ENCODE assay signal across 8 cellular contexts in the genomic region with DNA sequence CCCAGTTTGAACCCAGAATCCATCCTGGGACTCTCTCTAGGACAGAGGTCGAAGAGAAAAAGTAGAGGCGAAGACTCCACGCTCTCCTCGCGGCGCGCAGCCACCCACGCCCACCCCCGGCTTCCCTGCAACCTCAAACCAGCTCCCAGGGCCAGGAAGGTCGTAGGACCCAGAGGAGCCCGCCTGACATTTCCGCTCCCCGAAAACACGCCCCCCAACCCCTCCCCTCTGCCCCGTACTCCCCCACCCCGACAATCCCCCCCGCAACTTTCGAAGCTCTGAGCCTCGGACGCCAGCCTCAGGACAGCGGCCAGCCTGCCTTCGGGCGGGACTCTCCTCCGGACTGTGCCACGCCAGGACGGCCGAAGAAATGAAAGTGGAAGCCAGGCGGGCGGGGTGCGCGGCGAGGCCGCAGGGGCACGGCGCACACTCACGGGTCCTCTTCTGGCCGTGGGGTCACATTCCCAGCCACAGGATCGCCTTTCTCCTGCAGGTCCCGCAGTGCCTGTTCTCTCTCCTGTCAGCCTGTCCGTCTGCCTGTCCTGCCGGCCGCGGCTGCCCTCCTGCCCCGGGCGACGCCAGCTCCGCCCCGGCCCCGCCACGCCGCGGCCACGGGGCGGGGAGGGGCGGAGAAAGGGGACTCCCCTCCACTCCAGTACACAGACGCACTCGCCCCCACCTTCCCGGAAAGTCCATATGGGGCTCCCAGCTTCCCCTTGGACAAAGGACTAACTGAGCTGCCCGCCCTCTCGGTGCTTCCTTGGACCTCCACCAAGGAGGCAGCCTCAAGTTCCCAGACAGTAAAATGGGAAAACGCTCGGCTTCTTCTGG. TPM values are rescaled to one million over a fixed set of nuclear protein-coding genes. Genes with fewer than 3 reads are reported as not detected.
A peak's percentile ranks its signal among the peaks of the same experiment; 100 is the strongest.
DNase-seq lines count a peak whose midpoint lies in the region; ATAC-seq and TF ChIP-seq lines count a peak whose summit lies in the region.

MOB3C (minus strand) TSS at position 535 of the 831 bp plus-strand sequence. CDS start 3,490 bp downstream, outside the sequence.

- H3K4me3 ChIP-seq in BLaER1 = peak within 1 kb of the TSS; percentile 85
- H3K4me3 ChIP-seq in left ventricle myocardium inferior = peak within 1 kb of the TSS; percentile 93
- H3K4me3 ChIP-seq in psoas muscle = peak within 1 kb of the TSS; percentile 87
- peak within 1 kb of the TSS; percentile 77 for H3K4me3 ChIP-seq in urinary bladder (ENCODE audit: low read depth, low read length)

- intact Hi-C loops in T-helper 1 cell treated with Interleukin-12 subunit alpha and Interleukin-12 subunit beta and Interleukin-4 antibody, amounts not matched to agents 30 ng/mL and 1 ng/mL, for 36 hours (cut with micrococcal nuclease) = loop anchor here (1.0 to 5.0 kb wide), 6 partner anchors 12 to 103 kb away; partner anchors contain the start of genes ATPAF1, EFCAB14 and MKNK1
- intact Hi-C loops in left ventricle myocardium inferior (cut with micrococcal nuclease) = no loop called here
- intact Hi-C loops in psoas muscle (cut with DNase I) = loop anchor here in 1 of 2 donors (5.0 kb wide), 1 partner anchor 51 kb away; the partner anchor contains the start of gene ATPAF1

- peak within 1 kb of the TSS; percentile 82 for H3K9ac ChIP-seq in BLaER1

- H3K36me3 ChIP-seq in BLaER1 (no peaks in the 10 kb centered on the region), left ventricle myocardium inferior (peaks cover 12% of the 10 kb centered on the region), psoas muscle (ENCODE audit: insufficient read depth in 1 of 2, low read depth in 1 of 2) (peaks cover 0 to 2% of the 10 kb centered on the region in 2 donors), urinary bladder (ENCODE audit: insufficient read depth) (no peaks in the 10 kb centered on the region)

- H3K9me3 ChIP-seq in BLaER1 = no peaks in the 10 kb centered on the region
- no peaks in the 10 kb centered on the region for H3K9me3 ChIP-seq in left ventricle myocardium inferior (replicated peaks)
- no peaks in the 10 kb centered on the region for H3K9me3 ChIP-seq in psoas muscle

- TF ChIP-seq CTCF in left ventricle myocardium inferior (IDR thresholded peaks at IDR 0.05; ENCODE audit: borderline replicate concordance) (no peak), psoas muscle (IDR thresholded peaks at IDR 0.05) (no peak)

- DNase-seq in amniotic stem cell (lab: John Stamatoyannopoulos, UW) = peak; percentile 54
- DNase-seq in left ventricle myocardium inferior = peak; percentile 91
- DNase-seq in psoas muscle = peak; percentile 89 to 93

- 0 to 1% (median 0%) methylated on average over 23 to 62 of the region's 62 CpGs for WGBS in psoas muscle, 3 donors
- WGBS in urinary bladder = under 1% methylated on average over 62 of the region's 62 CpGs

- H3K27ac ChIP-seq in BLaER1 = peak within 1 kb of the TSS; percentile 81
- H3K27ac ChIP-seq in left ventricle myocardium inferior (replicated peaks) = peak within 1 kb of the TSS; percentile 99
- H3K27ac ChIP-seq in psoas muscle = peak within 1 kb of the TSS; percentile 94
- H3K27ac ChIP-seq in urinary bladder (ENCODE audit: low read depth) = peak within 1 kb of the TSS; percentile 90

- H3K4me1 ChIP-seq in BLaER1 (peaks cover 92% of the 10 kb centered on the region), left ventricle myocardium inferior (peaks cover 59% of the 10 kb centered on the region), psoas muscle (peaks cover 50% of the 10 kb centered on the region), urinary bladder (ENCODE audit: insufficient read depth) (no peaks in the 10 kb centered on the region)

- ATAC-seq in GM19328 (IDR thresholded peaks at IDR 0.05; ENCODE audit: unreplicated experiment) = peak; percentile 80
- peak; percentile 76 for ATAC-seq in HG03521 (IDR thresholded peaks at IDR 0.05; ENCODE audit: unreplicated experiment)
- peak; percentile 78 to 80 (median 78) for ATAC-seq in psoas muscle

- no peaks in the 10 kb centered on the region for H3K27me3 ChIP-seq in BLaER1
- H3K27me3 ChIP-seq in left ventricle myocardium inferior (ENCODE audit: low read depth) = no peaks in the 10 kb centered on the region
- H3K27me3 ChIP-seq in psoas muscle (ENCODE audit: insufficient read depth in 3 of 3, low read length in 2 of 3) = no peaks in the 10 kb centered on the region

- H4K20me1 ChIP-seq in BLaER1 = no peaks in the 10 kb centered on the region

- peak within 1 kb of the TSS; percentile 97 for H3K4me2 ChIP-seq in BLaER1

RNA-seq across cellular contexts. Expression of gene MOB3C, which starts in this region (rescaled TPM):
- 29.4 and 29.8 TPM in 2 replicates for total RNA-seq in T-helper 1 cell treated with Interleukin-12 subunit alpha and Interleukin-12 subunit beta and Interleukin-4 antibody, amounts not matched to agents 30 ng/mL and 1 ng/mL, for 36 hours
- total RNA-seq in left ventricle myocardium inferior (12.8 TPM), psoas muscle (10 to 100 TPM; 12.1 to 36.3 (median 28.5) TPM), urinary bladder (17.2 TPM)
- polyA plus RNA-seq in psoas muscle (10 to 100 TPM in 2 of 3 donors, 1 to 10 TPM in 1; 8.7 to 17.9 (median 13.4) TPM), urinary bladder (16.2 TPM)

Comparison
In these comparisons a context has a peak if more than half of its experiments do, and no peak if none do; other contexts are left out.
1. Peak in every context shown above with its lines: DNase-seq, ATAC-seq, H3K4me3 ChIP-seq and H3K27ac ChIP-seq.